ENCODE assay signal across 14 cellular contexts in genomic region chr12:50750366-50750765, GRCh38. TPM values are rescaled to one million over a fixed set of nuclear protein-coding genes. Genes with fewer than 3 reads are reported as not detected.
A peak's percentile ranks its signal among the peaks of the same experiment; 100 is the strongest.
DNase-seq lines count a peak whose midpoint lies in the region; ATAC-seq, FAIRE-seq and TF ChIP-seq lines count a peak whose summit lies in the region.
"Had no signal": no experiment of that assay in that cellular context is flagged by ENCODE, and none has a peak within 500 bp of the region (broad histone marks: within the 10 kb centered on the region; RNA-seq: fewer than 3 reads in every experiment).

No MANE protein-coding gene starts in this region.

- no peaks in the 10 kb centered on the region for H3K27me3 Mint-ChIP-seq in Caco-2 (ENCODE audit: insufficient read depth, unreplicated experiment)
- no peaks in the 10 kb centered on the region for H3K27me3 Mint-ChIP-seq in activated T-helper 17 cell treated with anti-CD3 and anti-CD28 coated beads, Interleukin-2, amount 50 U/mL, for 72 hours
- no peaks in the 10 kb centered on the region for H3K27me3 Mint-ChIP-seq in natural killer cell treated with Interleukin-12 subunit alpha and Interleukin-12 subunit beta and Interleukin-15 and Interleukin-18, amount 100 ng/mL, for 72 hours

- H3K4me3 ChIP-seq in Caco-2 (ENCODE audit: low read depth, low read length) (no peak overlapping the region), small intestine (ENCODE audit: low read depth in 1 of 2, low read length in 2 of 2) (no peak overlapping the region), ascending aorta (no peak overlapping the region)
- H3K4me3 ChIP-seq: BLaER1, HAP-1 had no signal

- CTCF ChIA-PET in Caco-2 (lab: Charles Lee), result interaction anchor here (1.0 to 1.5 kb wide), 2 partner anchors 14 to 15 kb away, joined by 3 to 8 read pairs; partner anchors contain the start of gene ATF1

- no peak for ATAC-seq in activated T-helper 17 cell treated with anti-CD3 and anti-CD28 coated beads, Interleukin-2, amount 50 U/mL, for 72 hours (replicated peaks)
- ATAC-seq in left lobe of liver (peak; percentile 33), HG03280 (IDR thresholded peaks at IDR 0.05; ENCODE audit: unreplicated experiment) (no peak)
- ATAC-seq in natural killer cell treated with Interleukin-12 subunit alpha and Interleukin-12 subunit beta and Interleukin-15 and Interleukin-18, amount 100 ng/mL, for 72 hours, result no peak

- no peak overlapping the region for H3K4me3 Mint-ChIP-seq in Caco-2 (ENCODE audit: unreplicated experiment)
- no peak overlapping the region for H3K4me3 Mint-ChIP-seq in activated T-helper 17 cell treated with anti-CD3 and anti-CD28 coated beads, Interleukin-2, amount 50 U/mL, for 72 hours
- H3K4me3 Mint-ChIP-seq in natural killer cell treated with Interleukin-12 subunit alpha and Interleukin-12 subunit beta and Interleukin-15 and Interleukin-18, amount 100 ng/mL, for 72 hours, result no peak overlapping the region

- peaks cover 20% of the 10 kb centered on the region for H3K4me1 Mint-ChIP-seq in Caco-2 (ENCODE audit: low read depth, unreplicated experiment)
- H3K4me1 Mint-ChIP-seq in activated T-helper 17 cell treated with anti-CD3 and anti-CD28 coated beads, Interleukin-2, amount 50 U/mL, for 72 hours, result no peaks in the 10 kb centered on the region
- H3K4me1 Mint-ChIP-seq in natural killer cell treated with Interleukin-12 subunit alpha and Interleukin-12 subunit beta and Interleukin-15 and Interleukin-18, amount 100 ng/mL, for 72 hours (ENCODE audit: low read depth in 2 of 2), result no peaks in the 10 kb centered on the region

- H3K9me3 Mint-ChIP-seq in Caco-2 (ENCODE audit: unreplicated experiment), result no peaks in the 10 kb centered on the region
- H3K9me3 Mint-ChIP-seq in activated T-helper 17 cell treated with anti-CD3 and anti-CD28 coated beads, Interleukin-2, amount 50 U/mL, for 72 hours, result no peaks in the 10 kb centered on the region
- no peaks in the 10 kb centered on the region for H3K9me3 Mint-ChIP-seq in natural killer cell treated with Interleukin-12 subunit alpha and Interleukin-12 subunit beta and Interleukin-15 and Interleukin-18, amount 100 ng/mL, for 72 hours

- 0 out of 2 replicates have a peak, but pooled peaks cover 1% of the 10 kb centered on the region for H3K36me3 ChIP-seq in Caco-2 (ENCODE audit: control insufficient read depth, insufficient read depth, low read length)
- H3K36me3 ChIP-seq in small intestine (ENCODE audit: control insufficient read depth in 2 of 2, insufficient read depth in 2 of 2, low read length in 2 of 2), result peaks cover 0 to 9% of the 10 kb centered on the region in 2 donors
- peaks cover 11 to 21% of the 10 kb centered on the region in 2 donors for H3K36me3 ChIP-seq in ascending aorta

- POLR2A ChIA-PET in Caco-2 (lab: Charles Lee), result interaction anchor here (0.6 kb wide), 1 partner anchor 75 kb away, joined by 3 read pairs; no protein-coding TSS in a partner anchor

- intact Hi-C loops in Caco-2 (cut with micrococcal nuclease; ENCODE audit: unreplicated experiment) (no loop called here), ascending aorta (cut with DNase I) (no loop called here)

- H3K4me1 ChIP-seq in Caco-2, result peaks cover 37% of the 10 kb centered on the region
- H3K4me1 ChIP-seq in small intestine (ENCODE audit: control insufficient read depth in 2 of 2, insufficient read depth in 1 of 2, low read depth in 1 of 2, low read length in 1 of 2), result no peaks in the 10 kb centered on the region
- H3K4me1 ChIP-seq in ascending aorta, result no peaks in the 10 kb centered on the region
- H3K4me1 ChIP-seq: BLaER1, HAP-1 had no signal

- peak overlapping the region; percentile 48 for H3K27ac Mint-ChIP-seq in Caco-2 (ENCODE audit: unreplicated experiment)
- H3K27ac Mint-ChIP-seq in activated T-helper 17 cell treated with anti-CD3 and anti-CD28 coated beads, Interleukin-2, amount 50 U/mL, for 72 hours, result peak overlapping the region; percentile 54
- no peak overlapping the region for H3K27ac Mint-ChIP-seq in natural killer cell treated with Interleukin-12 subunit alpha and Interleukin-12 subunit beta and Interleukin-15 and Interleukin-18, amount 100 ng/mL, for 72 hours

- peaks cover 22% of the 10 kb centered on the region for H3K36me3 Mint-ChIP-seq in Caco-2 (ENCODE audit: insufficient read depth, unreplicated experiment)
- H3K36me3 Mint-ChIP-seq in activated T-helper 17 cell treated with anti-CD3 and anti-CD28 coated beads, Interleukin-2, amount 50 U/mL, for 72 hours (ENCODE audit: low read depth), result peaks cover 34% of the 10 kb centered on the region
- peaks cover 6% of the 10 kb centered on the region for H3K36me3 Mint-ChIP-seq in natural killer cell treated with Interleukin-12 subunit alpha and Interleukin-12 subunit beta and Interleukin-15 and Interleukin-18, amount 100 ng/mL, for 72 hours

- DNase-seq in Caco-2, result no peak
- DNase-seq in left lobe of liver (ENCODE audit: low spot score), result no peak
- DNase-seq in small intestine, result peak; percentile 13
- no peak for DNase-seq in natural killer cell treated with Interleukin-12 subunit alpha and Interleukin-12 subunit beta and Interleukin-15 and Interleukin-18, amount 100 ng/mL, for 72 hours (ENCODE audit: low spot score)
- no peak for DNase-seq in ascending aorta (ENCODE audit: low spot score in 2 of 2)
- DNase-seq: DMS153, Kasumi-1, NCI-H187 treated with DMSO at 0.1 percent for 48 hours, NCI-H446 treated with DMSO at 0.1 percent for 48 hours, NCI-H748 treated with DMSO at 0.1 percent for 48 hours had no signal

- BruUV-seq in Caco-2 (replicated peaks; lab: Mats Ljungman, UMichigan), result no TSS peak

- H3K27me3 ChIP-seq in Caco-2 (replicated peaks; ENCODE audit: control insufficient read depth, insufficient read depth, low read length), result no peaks in the 10 kb centered on the region
- H3K27me3 ChIP-seq in small intestine (ENCODE audit: control insufficient read depth in 2 of 2, insufficient read depth in 2 of 2, low read length in 2 of 2), result no peaks in the 10 kb centered on the region
- no peaks in the 10 kb centered on the region for H3K27me3 ChIP-seq in ascending aorta
- H3K27me3 ChIP-seq: BLaER1 had no signal

- 87 to 95% (median 95%) methylated on average over 4 of the region's 4 CpGs for WGBS in small intestine, 3 donors

- FAIRE-seq in small intestine (lab: Jason Lieb, UNC), result no peak

- no peaks in the 10 kb centered on the region for H3K9me3 ChIP-seq in Caco-2
- H3K9me3 ChIP-seq in small intestine (ENCODE audit: control insufficient read depth, low read depth), result no peaks in the 10 kb centered on the region
- no peaks in the 10 kb centered on the region for H3K9me3 ChIP-seq in ascending aorta
- H3K9me3 ChIP-seq: BLaER1, HAP-1 had no signal

- H3K27ac ChIP-seq in small intestine (ENCODE audit: low read depth in 1 of 2, low read length in 1 of 2) (no peak overlapping the region), ascending aorta (no peak overlapping the region)
- H3K27ac ChIP-seq: BLaER1 had no signal

- TF ChIP-seq CTCF in Caco-2 (IDR thresholded peaks at IDR 0.05; ENCODE audit: insufficient read depth in 1 of 2, low read depth in 1 of 2, low read length in 1 of 2, severe bottlenecking in 1 of 2, unreplicated experiment in 1 of 2) (no peak), ascending aorta (IDR thresholded peaks at IDR 0.05) (no peak)

RNA-seq across cellular contexts. Expression of gene ATF1, which starts 13.5 kb away (rescaled TPM):
- total RNA-seq in Caco-2 (2022), result 47.0 and 54.4 TPM in 2 replicates
- total RNA-seq in activated T-helper 17 cell treated with anti-CD3 and anti-CD28 coated beads, Interleukin-2, amount 50 U/mL, for 72 hours, result 10 to 100 TPM; 53.8 to 55.7 TPM
- 13.6 TPM for total RNA-seq in left lobe of liver
- 10 to 100 TPM; 16.3 to 18.9 (median 16.5) TPM for polyA plus RNA-seq in small intestine
- total RNA-seq in natural killer cell treated with Interleukin-12 subunit alpha and Interleukin-12 subunit beta and Interleukin-15 and Interleukin-18, amount 100 ng/mL, for 72 hours, result 10 to 100 TPM; 35.4 to 37.3 TPM
- 6.8 TPM for total RNA-seq in ascending aorta

Comparison
In these comparisons a context has a peak if more than half of its experiments do, and no peak if none do; other contexts are left out.
1. H3K27ac Mint-ChIP-seq: peak in Caco-2 (single experiment) and activated T-helper 17 cell treated with anti-CD3 and anti-CD28 coated beads, Interleukin-2, amount 50 U/mL, for 72 hours (single experiment); none in natural killer cell treated with Interleukin-12 subunit alpha and Interleukin-12 subunit beta and Interleukin-15 and Interleukin-18, amount 100 ng/mL, for 72 hours (0 of 2).